In genomic region chr1:208052135-208052534, GRCh38 we compare ENCODE assay signal across 28 cellular contexts.
"Had no signal": no experiment of that assay in that cellular context is flagged by ENCODE, and none has a peak within 500 bp of the region (broad histone marks: within the 10 kb centered on the region; RNA-seq: fewer than 3 reads in every experiment).

No MANE protein-coding gene starts in this region.

- ATAC-seq: activated CD8-positive, alpha-beta memory T cell treated with anti-CD3 and anti-CD28 coated beads, Interleukin-2, amount 10 ng/mL, durations not matched to agents 7 days and 5 days; activated CD8-positive, alpha-beta T cell treated with anti-CD3 and anti-CD28 coated beads, Interleukin-2, amount 10 ng/mL, durations not matched to agents 7 days and 5 days; activated naive CD8-positive, alpha-beta T cell treated with anti-CD3 and anti-CD28 coated beads, Interleukin-2, amount 50 U/mL, for 24 hours had no signal

- H3K9me3 ChIP-seq: ascending aorta had no signal

- H3K27ac ChIP-seq: ascending aorta, cardiac muscle cell, VCaP had no signal

- DNase-seq: activated B cell treated with CpG ODN at 0.5 μM for 24 hours; activated CD4-positive, alpha-beta memory T cell treated with anti-CD3 and anti-CD28 coated beads, Interleukin-2, amount 10 ng/mL, durations not matched to agents 7 days and 5 days; activated CD4-positive, alpha-beta T cell treated with anti-CD3 and anti-CD28 coated beads for 48 hours; activated CD4-positive, alpha-beta T cell treated with anti-CD3 and anti-CD28 coated beads, Interleukin-2, amount 10 ng/mL, durations not matched to agents 7 days and 5 days; activated CD4-positive, alpha-beta T cell treated with anti-CD3 and anti-CD28 coated beads, Interleukin-2, amount 50 U/mL, for 48 hours; activated CD4-positive, CD25-positive, alpha-beta regulatory T cell treated with anti-CD3 and anti-CD28 coated beads, Interleukin-2, amount 50 U/mL, for 72 hours; activated CD8-positive, alpha-beta memory T cell treated with anti-CD3 and anti-CD28 coated beads for 24 hours; activated CD8-positive, alpha-beta memory T cell treated with anti-CD3 and anti-CD28 coated beads, Interleukin-2, amount 10 ng/mL, durations not matched to agents 7 days and 5 days; activated CD8-positive, alpha-beta memory T cell treated with anti-CD3 and anti-CD28 coated beads, Interleukin-2, amount 50 U/mL, for 48 hours; activated CD8-positive, alpha-beta T cell treated with anti-CD3 and anti-CD28 coated beads, Interleukin-2, amount 10 ng/mL, durations not matched to agents 7 days and 5 days; activated effector memory CD4-positive, alpha-beta T cell treated with Interleukin-2 at 50 U/mL for 16 hours; activated gamma-delta T cell; activated naive CD4-positive, alpha-beta T cell treated with anti-CD3 and anti-CD28 coated beads, Interleukin-2, amount 10 ng/mL, durations not matched to agents 7 days and 5 days; activated naive CD4-positive, alpha-beta T cell treated with Interleukin-2 at 50 U/mL for 16 hours; activated naive CD8-positive, alpha-beta T cell treated with anti-CD3 and anti-CD28 coated beads, Interleukin-2, amount 10 ng/mL, durations not matched to agents 7 days and 5 days; activated naive CD8-positive, alpha-beta T cell treated with anti-CD3 and anti-CD28 coated beads, Interleukin-2, amount 50 U/mL, for 24 hours; activated T-cell treated with anti-CD3 and anti-CD28 coated beads, Interleukin-2, amount 50 U/mL, for 24 hours; activated T-cell treated with anti-CD3 and anti-CD28 coated beads, Interleukin-2, amount 50 U/mL, for 48 hours; amygdala; anterior cingulate cortex; caudate nucleus; cerebellar nuclear complex; T-helper 1 cell; T-helper 2 cell; T-helper 9 cell had no signal

- H3K4me3 ChIP-seq: ascending aorta, cardiac muscle cell had no signal

- H3K27me3 ChIP-seq: ascending aorta, cardiac muscle cell had no signal
